Comparison of ENCODE assay signal across 8 cellular contexts in genomic region chr3:33061782-33062181, GRCh38. TPM values are rescaled to one million over a fixed set of nuclear protein-coding genes. Genes with fewer than 3 reads are reported as not detected.
A peak's percentile ranks its signal among the peaks of the same experiment; 100 is the strongest.
DNase-seq lines count a peak whose midpoint lies in the region; ATAC-seq and TF ChIP-seq lines count a peak whose summit lies in the region.

No MANE protein-coding gene starts in this region.

- H3K36me3 Mint-ChIP-seq in CD4-positive, alpha-beta memory T cell: peaks cover 36 to 41% of the 10 kb centered on the region in 2 donors
- peaks cover 45% of the 10 kb centered on the region for H3K36me3 Mint-ChIP-seq in activated naive CD8-positive, alpha-beta T cell

- peak overlapping the region; percentile 23 to 95 (median 82) for H3K4me3 Mint-ChIP-seq in CD4-positive, alpha-beta memory T cell
- H3K4me3 Mint-ChIP-seq in activated naive CD8-positive, alpha-beta T cell: peak overlapping the region; percentile 80

- no peak for ATAC-seq in HG02885 (IDR thresholded peaks at IDR 0.05; ENCODE audit: poor library complexity, unreplicated experiment)

- no peaks in the 10 kb centered on the region for H3K27me3 Mint-ChIP-seq in CD4-positive, alpha-beta memory T cell
- H3K27me3 Mint-ChIP-seq in activated naive CD8-positive, alpha-beta T cell: no peaks in the 10 kb centered on the region

- peaks cover 90% of the 10 kb centered on the region for H3K4me1 ChIP-seq in CD4-positive, alpha-beta memory T cell (ENCODE audit: insufficient read depth, low read length)
- H3K4me1 ChIP-seq in mesendoderm (ENCODE audit: control insufficient read depth, low read depth, low read length) (no peaks in the 10 kb centered on the region), breast epithelium (no peaks in the 10 kb centered on the region)

- H3K9me3 ChIP-seq in CD4-positive, alpha-beta memory T cell (ENCODE audit: control insufficient read depth in 1 of 2, low read length in 2 of 2): no peaks in the 10 kb centered on the region
- no peaks in the 10 kb centered on the region for H3K9me3 ChIP-seq in breast epithelium

- peaks cover 69 to 93% (median 79%) of the 10 kb centered on the region in 4 donors for H3K4me1 Mint-ChIP-seq in CD4-positive, alpha-beta memory T cell
- H3K4me1 Mint-ChIP-seq in activated naive CD8-positive, alpha-beta T cell (ENCODE audit: low read depth): peaks cover 63% of the 10 kb centered on the region

- no peak overlapping the region for H4K5ac ChIP-seq in mesendoderm (ENCODE audit: low read length)

- H3K4me3 ChIP-seq in CD4-positive, alpha-beta memory T cell (ENCODE audit: low read length in 2 of 2): no peak overlapping the region
- no peak overlapping the region for H3K4me3 ChIP-seq in Jurkat, Clone E6-1 (ENCODE audit: low read length)
- H3K4me3 ChIP-seq in mesendoderm (ENCODE audit: low read length) (no peak overlapping the region), breast epithelium (no peak overlapping the region)

- peak overlapping the region; percentile 89 to 100 (median 99) for H3K27ac Mint-ChIP-seq in CD4-positive, alpha-beta memory T cell
- H3K27ac Mint-ChIP-seq in activated naive CD8-positive, alpha-beta T cell: peak overlapping the region; percentile 98

- DNase-seq in CD4-positive, alpha-beta memory T cell: peak in 4 of 5 donors; percentile 41 to 81 (median 50)
- DNase-seq in Jurkat, Clone E6-1 (ENCODE audit: low read depth, low spot score): peak; percentile 52
- DNase-seq in mesendoderm: peak; percentile 19
- no peak for DNase-seq in kidney tubule cell (ENCODE audit: low spot score)
- no peak for DNase-seq in breast epithelium (ENCODE audit: low spot score in 2 of 2)
- DNase-seq in NCI-H2081 (lab: John Stamatoyannopoulos, UW): no peak

- POLR2A ChIA-PET in CD4-positive, alpha-beta memory T cell (lab: Charles Lee; ENCODE audit: partially characterized antibody): interaction anchor here (0.8 to 23.3 kb wide), 16 partner anchors 8 to 379 kb away, joined by 3 to 687 read pairs (median 7); partner anchors contain the start of genes CCR4 and UBP1

- H3K18ac ChIP-seq in mesendoderm (ENCODE audit: low read length): no peak overlapping the region

- WGBS in mesendoderm (ENCODE audit: extremely low coverage, insufficient coverage, low lambda C conversion rate): no CpG with 5 or more reads among the region's 2 CpGs

- H3K56ac ChIP-seq in mesendoderm (ENCODE audit: low read length): no peak overlapping the region

- no peaks in the 10 kb centered on the region for H3K79me1 ChIP-seq in mesendoderm (ENCODE audit: low read length)

- no peak overlapping the region for H2BK15ac ChIP-seq in mesendoderm (replicated peaks; ENCODE audit: low read depth)

- TF ChIP-seq CTCF in breast epithelium (IDR thresholded peaks at IDR 0.05): no peak

- no peaks in the 10 kb centered on the region for H3K36me3 ChIP-seq in CD4-positive, alpha-beta memory T cell (ENCODE audit: insufficient read depth, low read length)
- H3K36me3 ChIP-seq in mesendoderm (ENCODE audit: control insufficient read depth, insufficient read depth, low read length) (peaks cover 2% of the 10 kb centered on the region), breast epithelium (no peaks in the 10 kb centered on the region)

- H2BK120ac ChIP-seq in mesendoderm (ENCODE audit: low read depth, low read length): no peak overlapping the region

- no peak for TF ChIP-seq POLR2A in breast epithelium (IDR thresholded peaks at IDR 0.05)

- CTCF ChIA-PET in CD4-positive, alpha-beta memory T cell (lab: Charles Lee; ENCODE audit: partially characterized antibody): interaction anchor here (0.7 to 17.3 kb wide), 17 partner anchors 9 to 311 kb away, joined by 3 to 402 read pairs (median 5); partner anchors contain the start of gene CCR4

- no peak overlapping the region for H4K8ac ChIP-seq in mesendoderm (ENCODE audit: low read depth, low read length)

- H3K4me2 ChIP-seq in mesendoderm (ENCODE audit: low read length): no peak overlapping the region

- H3K9me3 Mint-ChIP-seq in CD4-positive, alpha-beta memory T cell: peaks cover 0 to 1% (median 0%) of the 10 kb centered on the region in 8 donors
- H3K9me3 Mint-ChIP-seq in activated naive CD8-positive, alpha-beta T cell (ENCODE audit: low read depth): no peaks in the 10 kb centered on the region

- H3K4ac ChIP-seq in mesendoderm (ENCODE audit: low read depth, low read length): no peak overlapping the region

- no peak overlapping the region for H3K23ac ChIP-seq in mesendoderm (ENCODE audit: low read length)

- intact Hi-C loops in CD4-positive, alpha-beta memory T cell (cut with micrococcal nuclease): loop anchor here (2.0 kb wide), 1 partner anchor 17 kb away; no protein-coding TSS in a partner anchor
- intact Hi-C loops in breast epithelium (cut with DNase I; ENCODE audit: low total_unique reads): no loop called here

- no peaks in the 10 kb centered on the region for H3K79me2 ChIP-seq in mesendoderm (ENCODE audit: control insufficient read depth, insufficient read depth, low read length)

- H2AK5ac ChIP-seq in mesendoderm (ENCODE audit: low read length): no peak overlapping the region

- H2BK5ac ChIP-seq in mesendoderm (ENCODE audit: low read length): no peak overlapping the region

- no peaks in the 10 kb centered on the region for H3K27me3 ChIP-seq in CD4-positive, alpha-beta memory T cell (ENCODE audit: insufficient read depth, low read length)
- no peaks in the 10 kb centered on the region for H3K27me3 ChIP-seq in mesendoderm (ENCODE audit: insufficient read depth, low read length, poor library complexity)
- H3K27me3 ChIP-seq in breast epithelium: no peaks in the 10 kb centered on the region

- H3K9ac ChIP-seq in mesendoderm (ENCODE audit: low read length): no peak overlapping the region

- H3K27ac ChIP-seq in CD4-positive, alpha-beta memory T cell (ENCODE audit: low read depth, low read length): peak overlapping the region; percentile 71
- no peak overlapping the region for H3K27ac ChIP-seq in mesendoderm (ENCODE audit: low read depth, low read length)
- H3K27ac ChIP-seq in breast epithelium: no peak overlapping the region

RNA-seq across cellular contexts. Expression of gene GLB1, which starts 35.2 kb away (rescaled TPM):
- total RNA-seq in CD4-positive, alpha-beta memory T cell: 10 to 100 TPM; 45.8 to 47.0 TPM
- 10 to 100 TPM; 43.6 to 46.8 TPM for polyA plus RNA-seq in CD4-positive, alpha-beta memory T cell
- polyA plus RNA-seq in Jurkat, Clone E6-1 (2012; ENCODE audit: insufficient read depth, insufficient read length): 55.2 TPM
- polyA plus RNA-seq in mesendoderm (2013, experiment 1 of 2): 26.6 TPM
- polyA plus RNA-seq in mesendoderm (2013, experiment 2 of 2): 26.0 TPM
- total RNA-seq in breast epithelium: 10 to 100 TPM; 42.3 to 70.2 (median 51.1) TPM

RNA-seq across cellular contexts. Expression of gene TMPPE, which starts 35.2 kb away (rescaled TPM):
- 10 to 100 TPM; 12.9 to 13.6 TPM for total RNA-seq in CD4-positive, alpha-beta memory T cell
- 1 to 10 TPM in 1 of 2 donors, under 1 TPM in 1; 0.50 to 1.9 TPM for polyA plus RNA-seq in CD4-positive, alpha-beta memory T cell
- polyA plus RNA-seq in Jurkat, Clone E6-1 (2012; ENCODE audit: insufficient read depth, insufficient read length): 0.52 TPM
- 1.7 TPM for polyA plus RNA-seq in mesendoderm (2013, experiment 1 of 2)
- 1.7 TPM for polyA plus RNA-seq in mesendoderm (2013, experiment 2 of 2)
- 10 to 100 TPM in 1 of 3 donors, 1 to 10 TPM in 2; 6.9 to 10.1 (median 7.2) TPM for total RNA-seq in breast epithelium

RNA-seq across cellular contexts. Expression of gene CRTAP, which starts 52.0 kb away (rescaled TPM):
- total RNA-seq in CD4-positive, alpha-beta memory T cell: 10 to 100 TPM; 75.4 to 84.4 TPM
- 100 to 1,000 TPM in 1 of 2 donors, 10 to 100 TPM in 1; 100.0 to 109 TPM for polyA plus RNA-seq in CD4-positive, alpha-beta memory T cell
- 43.0 TPM for polyA plus RNA-seq in Jurkat, Clone E6-1 (2012; ENCODE audit: insufficient read depth, insufficient read length)
- 87.5 TPM for polyA plus RNA-seq in mesendoderm (2013, experiment 1 of 2)
- polyA plus RNA-seq in mesendoderm (2013, experiment 2 of 2): 87.2 TPM
- 100 to 1,000 TPM; 158 to 535 (median 180) TPM for total RNA-seq in breast epithelium

Comparison
In these comparisons a context has a peak if more than half of its experiments do, and no peak if none do; other contexts are left out.
1. DNase-seq: peak in CD4-positive, alpha-beta memory T cell (4 of 5), Jurkat, Clone E6-1 (single experiment) and mesendoderm (single experiment); none in kidney tubule cell (single experiment), breast epithelium (0 of 2) and NCI-H2081 (0 of 2).